Comparison of ENCODE assay signal across 25 cellular contexts in the genomic region with DNA sequence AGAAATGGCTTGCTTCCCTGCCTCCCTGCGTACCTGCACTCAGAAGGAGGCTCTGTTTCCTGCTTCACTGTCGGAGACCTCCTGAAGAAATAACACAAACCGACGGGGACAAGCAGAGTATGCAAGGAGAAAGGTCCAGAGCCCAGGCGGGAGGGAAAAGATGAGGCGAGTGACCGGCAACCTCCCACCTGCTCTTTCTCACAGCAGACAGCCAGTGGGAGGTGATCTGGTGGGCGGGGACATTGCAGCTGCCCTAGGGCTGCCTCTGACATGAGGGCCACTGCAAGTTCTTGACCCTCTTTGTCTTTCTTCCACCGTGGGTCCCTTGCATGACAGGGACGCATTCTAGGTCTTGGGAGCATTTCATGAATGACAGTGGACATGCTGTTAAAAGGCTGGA.
"Had no signal": no experiment of that assay in that cellular context is flagged by ENCODE, and none has a peak within 500 bp of the region (broad histone marks: within the 10 kb centered on the region; RNA-seq: fewer than 3 reads in every experiment).

No MANE protein-coding gene starts in this region.

- H3K4me3 Mint-ChIP-seq: dendritic cell treated with granulocyte-macrophage colony-stimulating factor and Interleukin-4, amounts not matched to agents 40 ng/mL and 50 ng/mL, for 4 days; natural killer cell; stimulated activated naive B cell treated with anti-CD40 and anti-IgM and Interleukin-4, amounts not matched to agents 10 μg/mL and 1 μg/mL and 100 μg/mL, for 72 hours; stimulated activated naive CD8-positive, alpha-beta T cell treated with anti-CD3 and anti-CD28 coated beads, Interleukin-15, amount 100 ng/mL, for 72 hours had no signal

- H3K27me3 ChIP-seq: colonic mucosa, pancreas, right lobe of liver, transverse colon, upper lobe of right lung, uterus had no signal

- H3K9me3 ChIP-seq: colonic mucosa, esophagus squamous epithelium, heart right ventricle, left lung, neutrophil, pancreas, right lobe of liver, suprapubic skin, transverse colon, upper lobe of right lung, uterus had no signal

- H3K27me3 Mint-ChIP-seq: stimulated activated naive B cell treated with anti-CD40 and anti-IgM and Interleukin-4, amounts not matched to agents 10 μg/mL and 1 μg/mL and 100 μg/mL, for 72 hours; stimulated activated naive CD8-positive, alpha-beta T cell treated with anti-CD3 and anti-CD28 coated beads, Interleukin-15, amount 100 ng/mL, for 72 hours had no signal

- H3K36me3 ChIP-seq: colonic mucosa, esophagus squamous epithelium, heart right ventricle, left lung, neutrophil, pancreas, right lobe of liver, suprapubic skin, transverse colon, upper lobe of right lung, uterus had no signal

- H3K9me3 Mint-ChIP-seq: dendritic cell treated with granulocyte-macrophage colony-stimulating factor and Interleukin-4, amounts not matched to agents 40 ng/mL and 50 ng/mL, for 4 days; natural killer cell; stimulated activated naive B cell treated with anti-CD40 and anti-IgM and Interleukin-4, amounts not matched to agents 10 μg/mL and 1 μg/mL and 100 μg/mL, for 72 hours; stimulated activated naive CD8-positive, alpha-beta T cell treated with anti-CD3 and anti-CD28 coated beads, Interleukin-15, amount 100 ng/mL, for 72 hours had no signal

- H3K27ac Mint-ChIP-seq: dendritic cell treated with granulocyte-macrophage colony-stimulating factor and Interleukin-4, amounts not matched to agents 40 ng/mL and 50 ng/mL, for 4 days; natural killer cell; stimulated activated naive B cell treated with anti-CD40 and anti-IgM and Interleukin-4, amounts not matched to agents 10 μg/mL and 1 μg/mL and 100 μg/mL, for 72 hours; stimulated activated naive CD8-positive, alpha-beta T cell treated with anti-CD3 and anti-CD28 coated beads, Interleukin-15, amount 100 ng/mL, for 72 hours had no signal

- H3K36me3 Mint-ChIP-seq: natural killer cell; stimulated activated naive B cell treated with anti-CD40 and anti-IgM and Interleukin-4, amounts not matched to agents 10 μg/mL and 1 μg/mL and 100 μg/mL, for 72 hours had no signal

- H3K4me1 ChIP-seq: colonic mucosa, left lung, suprapubic skin, transverse colon, uterus had no signal

- H3K4me3 ChIP-seq: colonic mucosa, esophagus squamous epithelium, heart right ventricle, left lung, pancreas, right lobe of liver, suprapubic skin, transverse colon, upper lobe of right lung, uterus had no signal

- ATAC-seq: heart right ventricle; left lung; natural killer cell; pancreas; right lobe of liver; stimulated activated naive B cell treated with anti-CD40 and anti-IgM and Interleukin-4, amounts not matched to agents 10 μg/mL and 1 μg/mL and 100 μg/mL, for 72 hours; stimulated activated naive CD8-positive, alpha-beta T cell treated with anti-CD3 and anti-CD28 coated beads, Interleukin-15, amount 100 ng/mL, for 72 hours; upper lobe of right lung had no signal

- DNase-seq: colonic mucosa; effector CD8-positive, alpha-beta T cell; erythroblast; esophagus squamous epithelium; foreskin melanocyte; glutamatergic neuron; heart right ventricle; hippocampal formation; left lung; mesenchymal stem cell; midbrain; natural killer cell; pancreas; right lobe of liver; small intestine; stimulated activated CD4-positive, alpha-beta T cell treated with anti-CD3 and anti-CD28 coated beads, Interleukin-15, amount 100 ng/mL, for 24 hours; stimulated activated CD4-positive, alpha-beta T cell treated with anti-CD3 and anti-CD28 coated beads, Interleukin-2, amount 100 ng/mL, for 48 hours; stimulated activated naive B cell treated with anti-CD40 and anti-IgM and Interleukin-4, amounts not matched to agents 10 μg/mL and 1 μg/mL and 100 μg/mL, for 72 hours; stimulated activated naive CD8-positive, alpha-beta T cell treated with anti-CD3 and anti-CD28 coated beads, Interleukin-15, amount 100 ng/mL, for 72 hours; transverse colon; upper lobe of right lung; uterus had no signal

- H3K27ac ChIP-seq: colonic mucosa, esophagus squamous epithelium, heart right ventricle, left lung, neutrophil, pancreas, right lobe of liver, suprapubic skin, transverse colon, upper lobe of right lung, uterus had no signal

- H3K4me1 Mint-ChIP-seq: natural killer cell; stimulated activated naive B cell treated with anti-CD40 and anti-IgM and Interleukin-4, amounts not matched to agents 10 μg/mL and 1 μg/mL and 100 μg/mL, for 72 hours; stimulated activated naive CD8-positive, alpha-beta T cell treated with anti-CD3 and anti-CD28 coated beads, Interleukin-15, amount 100 ng/mL, for 72 hours had no signal
